Comparison of ENCODE assay signal across 8 cellular contexts in the genomic region with DNA sequence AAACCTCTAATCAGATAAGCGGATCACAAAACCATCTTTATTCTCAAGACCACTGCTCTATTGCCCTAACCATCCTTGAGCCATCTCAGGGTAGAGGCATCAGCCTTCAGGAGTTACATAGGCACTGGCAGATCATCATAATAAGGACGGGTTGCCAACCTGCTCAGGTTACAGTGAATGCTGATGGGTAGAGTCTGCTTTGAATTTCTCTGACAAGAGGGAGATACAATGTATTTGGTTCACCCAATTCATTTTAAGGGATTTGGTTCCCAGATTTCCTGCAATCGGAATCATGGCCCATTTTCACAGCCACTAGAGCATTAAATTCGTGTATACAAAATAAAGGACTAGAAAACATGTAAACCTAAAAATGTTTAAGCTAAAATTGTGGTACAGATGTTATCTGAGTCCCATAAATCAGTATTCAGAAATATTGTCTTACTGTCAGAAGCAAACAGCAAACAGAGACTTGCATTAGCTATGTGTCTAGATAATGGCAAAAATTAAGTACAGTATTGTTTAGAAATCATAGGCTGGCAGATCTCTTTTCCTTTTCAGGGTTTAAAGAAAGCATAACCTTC. TPM values are rescaled to one million over a fixed set of nuclear protein-coding genes. Genes with fewer than 3 reads are reported as not detected.
A peak's percentile ranks its signal among the peaks of the same experiment; 100 is the strongest.
DNase-seq lines count a peak whose midpoint lies in the region; ATAC-seq, FAIRE-seq and TF ChIP-seq lines count a peak whose summit lies in the region.

No MANE protein-coding gene starts in this region.

- H2AFZ ChIP-seq in GM23248, result peak overlapping the region; percentile 10; the same call in 1 of the 2 replicates

- no peak for DNase-seq in A549 (ENCODE audit: low read depth in 1 of 2, low spot score in 1 of 2)
- no peak for DNase-seq in GM23248
- DNase-seq in lower lobe of right lung, result no peak
- DNase-seq in AG08395 (ENCODE audit: low spot score), result no peak
- no peak for DNase-seq in NK-92 (lab: John Stamatoyannopoulos, UW; ENCODE audit: unreplicated experiment)
- no peak for DNase-seq in activated CD4-positive, alpha-beta T cell treated with anti-CD3 and anti-CD28 coated beads, Interleukin-2, amount 50 U/mL, for 4 hours

- WGBS in A549 (ENCODE audit: missing lambda C conversion rate), result 35% methylated on average over 4 of the region's 4 CpGs
- WGBS in GM23248 (ENCODE audit: low coverage in 1 of 2, low lambda C conversion rate in 2 of 2, missing lambda C conversion rate in 2 of 2), 2 experiments, result 52 to 55% methylated on average over 4 of the region's 4 CpGs

- H3K4me3 ChIP-seq in A549 (no peak overlapping the region), GM23248 (no peak overlapping the region), lower lobe of right lung (no peak overlapping the region)

- H3K9me2 ChIP-seq in GM23248 (ENCODE audit: insufficient read depth), result no peaks in the 10 kb centered on the region

- H3K79me2 ChIP-seq in GM23248 (ENCODE audit: insufficient read depth), result no peaks in the 10 kb centered on the region

- TF ChIP-seq EP300 in A549 (IDR thresholded peaks at IDR 0.05), result no peak

- no peaks in the 10 kb centered on the region for H3K36me3 ChIP-seq in GM23248 (ENCODE audit: low read depth)
- H3K36me3 ChIP-seq in lower lobe of right lung, result no peaks in the 10 kb centered on the region

- H3K9ac ChIP-seq in GM23248, result no peak overlapping the region

- no peaks in the 10 kb centered on the region for H3F3A ChIP-seq in GM23248 (ENCODE audit: insufficient read depth)

- no peak for TF ChIP-seq RAD21 in A549 (conservative IDR thresholded peaks at IDR 0.05 in 1 of 2, IDR thresholded peaks at IDR 0.05 in 1 of 2)

- CTCF ChIA-PET in A549 (lab: Yijun Ruan, JAX), result interaction anchor here (0.5 to 4.4 kb wide), 75 partner anchors 8 to 544 kb away, joined by 3 to 66 read pairs (median 6); partner anchors contain the start of genes NEDD9 and SMIM13

- POLR2A ChIA-PET in A549 (lab: Yijun Ruan, JAX), result no interaction called here

- H3K4me1 ChIP-seq in A549, result peaks cover 26% of the 10 kb centered on the region
- peaks cover 10% of the 10 kb centered on the region for H3K4me1 ChIP-seq in GM23248 (ENCODE audit: insufficient read depth)
- peaks cover 23% of the 10 kb centered on the region for H3K4me1 ChIP-seq in lower lobe of right lung

- peak overlapping the region; percentile 53 for H3K4me2 ChIP-seq in A549
- no peak overlapping the region for H3K4me2 ChIP-seq in GM23248 (ENCODE audit: unreplicated experiment)

- H4K20me1 ChIP-seq in GM23248 (ENCODE audit: insufficient read depth), result no peaks in the 10 kb centered on the region

- FAIRE-seq in A549 (lab: Jason Lieb, UNC), result no peak

- H3K27ac ChIP-seq in A549, result peak overlapping the region; percentile 77 to 87
- H3K27ac ChIP-seq in GM23248, result no peak overlapping the region
- H3K27ac ChIP-seq in lower lobe of right lung, result peak overlapping the region; percentile 59

- intact Hi-C loops in lower lobe of right lung (cut with DNase I), result loop anchor here (10.0 kb wide), 1 partner anchor 351 kb away; no protein-coding TSS in a partner anchor

- H3K9me3 ChIP-seq in A549 (no peaks in the 10 kb centered on the region), GM23248 (ENCODE audit: low read depth) (no peaks in the 10 kb centered on the region), lower lobe of right lung (no peaks in the 10 kb centered on the region)

- TF ChIP-seq CTCF in A549 (IDR thresholded peaks at IDR 0.05) (no peak), lower lobe of right lung (IDR thresholded peaks at IDR 0.05) (no peak)

- no peak for TF ChIP-seq POLR2A in A549 (IDR thresholded peaks at IDR 0.05; ENCODE audit: low read length)

- H3K27me3 ChIP-seq in GM23248 (replicated peaks; ENCODE audit: insufficient read depth), result no peaks in the 10 kb centered on the region
- no peaks in the 10 kb centered on the region for H3K27me3 ChIP-seq in lower lobe of right lung (ENCODE audit: low read depth)

- peak in 1 of 2 experiments; percentile 49; a peak in 3 of 6 replicates for ATAC-seq in A549
- peak; percentile 67 for ATAC-seq in SK-N-SH treated with all-trans-retinoic acid at 6 μM for 48 hours
- ATAC-seq in lower lobe of right lung, result no peak
- ATAC-seq in HG03469 (IDR thresholded peaks at IDR 0.05; ENCODE audit: unreplicated experiment), result no peak

- in situ Hi-C loops in GM23248 (cut with MboI), result loop anchor here (10.0 to 25.0 kb wide), 2 partner anchors 351 to 533 kb away; no protein-coding TSS in a partner anchor

TF ChIP-seq in A549, 52 proteins besides CTCF, POLR2A, EP300 and RAD21 (continues in another document):
- TF ChIP-seq CEBPB (IDR thresholded peaks at IDR 0.05) (no peak), NPAS2 (CRISPR knock-in tag; IDR thresholded peaks at IDR 0.05; ENCODE audit: borderline replicate concordance) (no peak), MYC (IDR thresholded peaks at IDR 0.05; ENCODE audit: borderline replicate concordance, low read length) (no peak)
- TF ChIP-seq, protein P1, sequence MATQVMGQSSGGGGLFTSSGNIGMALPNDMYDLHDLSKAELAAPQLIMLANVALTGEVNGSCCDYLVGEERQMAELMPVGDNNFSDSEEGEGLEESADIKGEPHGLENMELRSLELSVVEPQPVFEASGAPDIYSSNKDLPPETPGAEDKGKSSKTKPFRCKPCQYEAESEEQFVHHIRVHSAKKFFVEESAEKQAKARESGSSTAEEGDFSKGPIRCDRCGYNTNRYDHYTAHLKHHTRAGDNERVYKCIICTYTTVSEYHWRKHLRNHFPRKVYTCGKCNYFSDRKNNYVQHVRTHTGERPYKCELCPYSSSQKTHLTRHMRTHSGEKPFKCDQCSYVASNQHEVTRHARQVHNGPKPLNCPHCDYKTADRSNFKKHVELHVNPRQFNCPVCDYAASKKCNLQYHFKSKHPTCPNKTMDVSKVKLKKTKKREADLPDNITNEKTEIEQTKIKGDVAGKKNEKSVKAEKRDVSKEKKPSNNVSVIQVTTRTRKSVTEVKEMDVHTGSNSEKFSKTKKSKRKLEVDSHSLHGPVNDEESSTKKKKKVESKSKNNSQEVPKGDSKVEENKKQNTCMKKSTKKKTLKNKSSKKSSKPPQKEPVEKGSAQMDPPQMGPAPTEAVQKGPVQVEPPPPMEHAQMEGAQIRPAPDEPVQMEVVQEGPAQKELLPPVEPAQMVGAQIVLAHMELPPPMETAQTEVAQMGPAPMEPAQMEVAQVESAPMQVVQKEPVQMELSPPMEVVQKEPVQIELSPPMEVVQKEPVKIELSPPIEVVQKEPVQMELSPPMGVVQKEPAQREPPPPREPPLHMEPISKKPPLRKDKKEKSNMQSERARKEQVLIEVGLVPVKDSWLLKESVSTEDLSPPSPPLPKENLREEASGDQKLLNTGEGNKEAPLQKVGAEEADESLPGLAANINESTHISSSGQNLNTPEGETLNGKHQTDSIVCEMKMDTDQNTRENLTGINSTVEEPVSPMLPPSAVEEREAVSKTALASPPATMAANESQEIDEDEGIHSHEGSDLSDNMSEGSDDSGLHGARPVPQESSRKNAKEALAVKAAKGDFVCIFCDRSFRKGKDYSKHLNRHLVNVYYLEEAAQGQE (IDR thresholded peaks at IDR 0.05), result no peak

TF ChIP-seq in SK-N-SH treated with all-trans-retinoic acid at 6 μM for 48 hours, 23 proteins besides CTCF, POLR2A, EP300 and RAD21 (continues in another document):
- TF ChIP-seq SNAI2 (CRISPR knock-in tag; IDR thresholded peaks at IDR 0.05) (no peak), ZNF70 (CRISPR knock-in tag; IDR thresholded peaks at IDR 0.05) (no peak), ZNF8 (CRISPR knock-in tag; IDR thresholded peaks at IDR 0.05) (no peak), BACH2 (CRISPR knock-in tag; IDR thresholded peaks at IDR 0.05; ENCODE audit: borderline replicate concordance) (no peak), TOX (CRISPR knock-in tag; IDR thresholded peaks at IDR 0.05; ENCODE audit: borderline replicate concordance) (no peak), ZNF565 (CRISPR knock-in tag; conservative IDR thresholded peaks at IDR 0.05; ENCODE audit: low read depth) (no peak), OSR1 (CRISPR knock-in tag; IDR thresholded peaks at IDR 0.05) (no peak), RARB (CRISPR knock-in tag; IDR thresholded peaks at IDR 0.05) (no peak), ZFP30 (CRISPR knock-in tag; IDR thresholded peaks at IDR 0.05) (no peak), ESRRG (CRISPR knock-in tag; IDR thresholded peaks at IDR 0.05) (no peak), TCF4 (CRISPR knock-in tag; IDR thresholded peaks at IDR 0.05; ENCODE audit: borderline replicate concordance) (no peak), ISL1 (CRISPR knock-in tag; IDR thresholded peaks at IDR 0.05) (no peak), ZFP3 (CRISPR knock-in tag; IDR thresholded peaks at IDR 0.05) (no peak)
- TF ChIP-seq, protein P2, sequence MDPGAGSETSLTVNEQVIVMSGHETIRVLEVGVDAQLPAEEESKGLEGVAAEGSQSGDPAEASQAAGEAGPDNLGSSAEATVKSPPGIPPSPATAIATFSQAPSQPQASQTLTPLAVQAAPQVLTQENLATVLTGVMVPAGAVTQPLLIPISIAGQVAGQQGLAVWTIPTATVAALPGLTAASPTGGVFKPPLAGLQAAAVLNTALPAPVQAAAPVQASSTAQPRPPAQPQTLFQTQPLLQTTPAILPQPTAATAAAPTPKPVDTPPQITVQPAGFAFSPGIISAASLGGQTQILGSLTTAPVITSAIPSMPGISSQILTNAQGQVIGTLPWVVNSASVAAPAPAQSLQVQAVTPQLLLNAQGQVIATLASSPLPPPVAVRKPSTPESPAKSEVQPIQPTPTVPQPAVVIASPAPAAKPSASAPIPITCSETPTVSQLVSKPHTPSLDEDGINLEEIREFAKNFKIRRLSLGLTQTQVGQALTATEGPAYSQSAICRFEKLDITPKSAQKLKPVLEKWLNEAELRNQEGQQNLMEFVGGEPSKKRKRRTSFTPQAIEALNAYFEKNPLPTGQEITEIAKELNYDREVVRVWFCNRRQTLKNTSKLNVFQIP (CRISPR knock-in tag; IDR thresholded peaks at IDR 0.05; ENCODE audit: borderline replicate concordance, low read depth), result no peak

RNA-seq across cellular contexts. Expression of gene TMEM170B, which starts 41.9 kb away (rescaled TPM):
- polyA plus RNA-seq in A549 (2011; rRNA removed) (2.4 and 3.2 TPM in 2 replicates), A549 (2017; fragmentation: RNase III; extraction: RNeasy Plus Mini Kit Qiagen cat#74134 plus additional on column Dnase treatment) (2.0 to 2.5 TPM (median 2.0 TPM) in 3 replicates), GM23248 (2016; fragmentation: Nextera tagmentation; extraction: Ambion mirVana) (0.14 TPM in 2 replicates)
- polyA plus RNA-seq in A549 (2012; cell fraction: cytosol; rRNA removed), result 0.49 and 0.57 TPM in 2 replicates
- 0.18 and 0.37 TPM in 2 replicates for polyA plus RNA-seq in A549 (2012; cell fraction: nucleus; rRNA removed)
- 2.0 and 2.4 TPM in 2 replicates for polyA minus RNA-seq in A549 (2011; rRNA and poly(A)+ RNA removed)
- total RNA-seq in GM23248 (2014; rRNA removed; shearing (Covaris generic)), result 0.54 and 0.63 TPM in 2 replicates
- 12.4 TPM for total RNA-seq in lower lobe of right lung
